1 cellular context compared by ENCODE assay signal in genomic region chrX:131577433-131577832, GRCh38.
TF ChIP-seq lines count a peak whose summit lies in the region.

No MANE protein-coding gene starts in this region.

TF ChIP-seq in K562, 482 proteins besides CTCF, POLR2A, EP300 and RAD21 (continued from another document):
- TF ChIP-seq MLLT1 (IDR thresholded peaks at IDR 0.05) = 0 out of 4 replicates have a peak, but pooled peaks of 1 of the 2 experiments have one; percentile 20
- TF ChIP-seq NFE2 (IDR thresholded peaks at IDR 0.05; ENCODE audit: low read depth) = peak; percentile 2; the same call in 1 of the 2 replicates
- TF ChIP-seq E2F6 (IDR thresholded peaks at IDR 0.05; ENCODE audit: borderline replicate concordance in 1 of 2, extremely low read depth in 1 of 2, insufficient read depth in 1 of 2, insufficient read length in 1 of 2, low read depth in 1 of 2, low read length in 1 of 2, poor library complexity in 1 of 2, severe bottlenecking in 1 of 2) = no peak
- peak; percentile 63 for TF ChIP-seq C11orf30 (IDR thresholded peaks at IDR 0.05; ENCODE audit: low read depth)
